Comparison of ENCODE assay signal across 20 cellular contexts in the genomic region with DNA sequence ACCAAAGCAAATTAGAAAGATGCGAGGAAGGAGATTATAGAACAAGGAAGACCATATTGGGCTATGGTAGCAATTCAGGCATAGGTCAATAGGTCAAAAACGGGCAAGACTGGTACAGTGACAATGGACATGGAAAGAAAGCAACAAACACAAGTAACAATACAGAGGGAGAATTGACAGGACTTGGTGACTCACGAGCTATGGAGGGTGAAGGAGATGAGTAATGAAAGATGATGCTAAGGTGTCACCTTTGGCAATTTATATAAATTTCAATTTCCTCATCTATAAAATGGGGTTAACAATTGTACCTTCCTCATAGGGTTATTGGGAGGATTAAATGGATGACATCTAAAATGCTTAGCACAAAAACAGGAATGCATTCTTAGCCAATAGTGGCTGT.
"Had no signal": no experiment of that assay in that cellular context is flagged by ENCODE, and none has a peak within 500 bp of the region (broad histone marks: within the 10 kb centered on the region; RNA-seq: fewer than 3 reads in every experiment).

No MANE protein-coding gene starts in this region.

- H3K4me1 Mint-ChIP-seq: naive B cell had no signal

- H3K27me3 ChIP-seq: heart right ventricle, neutrophil, right lobe of liver, testis, transverse colon had no signal

- H3K9me3 Mint-ChIP-seq: activated naive CD4-positive, alpha-beta T cell treated with anti-CD3 and anti-CD28 coated beads, Interleukin-2, amount 50 U/mL, for 72 hours; activated T-helper 2 cell treated with anti-CD3 and anti-CD28 coated beads, Interferon-gamma antibody, Interleukin-2, Interleukin-4, amounts not matched to agents 10 μg/mL and 5 μg/mL and 100 μg/mL, durations not matched to agents 14 hours and 24 hours and 36 hours; naive B cell; nephron progenitor cell had no signal

- H3K36me3 ChIP-seq: heart right ventricle, left ventricle myocardium inferior, neutrophil, right lobe of liver, transverse colon, WERI-Rb-1 had no signal

- H3K4me3 Mint-ChIP-seq: activated CD4-positive, alpha-beta T cell treated with anti-CD3 and anti-CD28 coated beads, Interleukin-2, amount 10 ng/mL, durations not matched to agents 24 days and 14 days; naive B cell; nephron progenitor cell had no signal

- ATAC-seq: heart right ventricle; right lobe of liver; stimulated activated naive CD8-positive, alpha-beta T cell treated with anti-CD3 and anti-CD28 coated beads, Interleukin-15, Interleukin-2, amounts not matched to agents 100 U/mL and 50 U/mL, for 24 hours had no signal

- H3K27me3 Mint-ChIP-seq: activated CD4-positive, alpha-beta T cell treated with anti-CD3 and anti-CD28 coated beads, Interleukin-2, amount 10 ng/mL, durations not matched to agents 24 days and 14 days; progenitor cell of endocrine pancreas had no signal

- H3K9me3 ChIP-seq: heart right ventricle, left ventricle myocardium inferior, neutrophil, right lobe of liver, testis, transverse colon had no signal

- H3K27ac Mint-ChIP-seq: activated CD4-positive, alpha-beta T cell treated with anti-CD3 and anti-CD28 coated beads, Interleukin-2, amount 10 ng/mL, durations not matched to agents 24 days and 14 days; activated naive CD4-positive, alpha-beta T cell treated with anti-CD3 and anti-CD28 coated beads, Interleukin-2, amount 50 U/mL, for 72 hours; activated T-helper 2 cell treated with anti-CD3 and anti-CD28 coated beads, Interferon-gamma antibody, Interleukin-2, Interleukin-4, amounts not matched to agents 10 μg/mL and 5 μg/mL and 100 μg/mL, durations not matched to agents 14 hours and 24 hours and 36 hours; naive B cell; nephron progenitor cell; progenitor cell of endocrine pancreas had no signal

- DNase-seq: activated CD4-positive, alpha-beta T cell treated with anti-CD3 and anti-CD28 coated beads, Interleukin-2, amount 10 ng/mL, durations not matched to agents 24 days and 14 days; activated CD8-positive, alpha-beta memory T cell treated with anti-CD3 and anti-CD28 coated beads for 24 hours; activated T-cell treated with anti-CD3 and anti-CD28 coated beads, Interleukin-2, amount 50 U/mL, for 1 hour; dermis blood vessel endothelial cell; effector CD4-positive, alpha-beta T cell; heart right ventricle; left ventricle myocardium inferior; naive B cell; nephron progenitor cell; right lobe of liver; stimulated activated CD4-positive, alpha-beta T cell treated with anti-CD3 and anti-CD28 coated beads, Interleukin-12 subunit alpha, Interleukin-12 subunit beta, amount 100 ng/mL, for 4 hours; stimulated activated CD4-positive, alpha-beta T cell treated with anti-CD3 and anti-CD28 coated beads, Interleukin-4, amount 100 ng/mL, for 1 hour; stimulated activated naive CD8-positive, alpha-beta T cell treated with anti-CD3 and anti-CD28 coated beads, Interleukin-15, Interleukin-2, amounts not matched to agents 100 U/mL and 50 U/mL, for 24 hours; testis; transverse colon; WERI-Rb-1 had no signal

- H3K36me3 Mint-ChIP-seq: activated naive CD4-positive, alpha-beta T cell treated with anti-CD3 and anti-CD28 coated beads, Interleukin-2, amount 50 U/mL, for 72 hours; naive B cell had no signal

- H3K4me1 ChIP-seq: heart right ventricle, left ventricle myocardium inferior, right lobe of liver, testis had no signal

- H3K4me3 ChIP-seq: heart right ventricle, left ventricle myocardium inferior, right lobe of liver, testis, transverse colon had no signal

- H3K27ac ChIP-seq: heart right ventricle, left ventricle myocardium inferior, neutrophil, right lobe of liver, testis, WERI-Rb-1 had no signal
